In the genomic region with DNA sequence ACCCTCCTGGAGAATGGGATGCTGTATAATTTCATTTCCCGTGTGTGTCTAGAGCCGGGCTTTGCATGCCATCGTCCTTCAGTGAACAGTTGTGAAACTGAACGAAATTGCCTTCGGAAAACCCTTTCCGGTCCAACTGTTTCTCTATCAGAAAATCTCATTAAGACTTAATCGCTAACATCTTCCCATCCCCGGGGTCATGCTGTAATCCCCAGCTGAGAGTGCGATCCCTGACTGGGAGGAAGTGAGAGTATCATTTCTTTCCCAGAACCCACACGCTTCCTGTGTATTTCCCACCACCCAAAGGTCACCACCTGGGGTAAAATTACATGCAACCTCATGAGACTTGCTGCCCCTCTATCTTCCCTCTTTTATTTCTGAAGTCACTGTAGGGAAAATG, we compare ENCODE assay signal across 22 cellular contexts.
"Had no signal": no experiment of that assay in that cellular context is flagged by ENCODE, and none has a peak within 500 bp of the region (broad histone marks: within the 10 kb centered on the region; RNA-seq: fewer than 3 reads in every experiment).

No MANE protein-coding gene starts in this region.

- H3K4me1 Mint-ChIP-seq: natural killer cell; stimulated activated naive CD8-positive, alpha-beta T cell treated with anti-CD3 and anti-CD28 coated beads, Interleukin-15, amount 100 ng/mL, for 72 hours had no signal

- H3K27me3 Mint-ChIP-seq: effector memory CD8-positive, alpha-beta T cell; stimulated activated naive CD8-positive, alpha-beta T cell treated with anti-CD3 and anti-CD28 coated beads, Interleukin-15, amount 100 ng/mL, for 72 hours had no signal

- H3K9me3 ChIP-seq: lower lobe of right lung, neutrophil, right atrium auricular region, thyroid gland, vagina had no signal

- DNase-seq: cortex of kidney; effector memory CD8-positive, alpha-beta T cell; erythroblast; head of caudate nucleus; left ventricle myocardium superior; lower lobe of right lung; natural killer cell; stimulated activated CD4-positive, alpha-beta T cell treated with anti-CD3 and anti-CD28 coated beads, Interleukin-12 subunit alpha, Interleukin-12 subunit beta, amount 100 ng/mL, for 4 hours; stimulated activated CD4-positive, alpha-beta T cell treated with anti-CD3 and anti-CD28 coated beads, Interleukin-1b, Interleukin-23, amount 100 ng/mL, for 48 hours; stimulated activated CD4-positive, alpha-beta T cell treated with anti-CD3 and anti-CD28 coated beads, Interleukin-4, amount 100 ng/mL, for 1 hour; stimulated activated CD8-positive, alpha-beta memory T cell treated with anti-CD3 and anti-CD28 coated beads, Interleukin-4, amount 100 ng/mL, for 48 hours; stimulated activated naive CD4-positive, alpha-beta T cell; stimulated activated naive CD8-positive, alpha-beta T cell treated with anti-CD3 and anti-CD28 coated beads, Interleukin-15, amount 100 ng/mL, for 72 hours; thyroid gland; trophoblast cell had no signal

- H3K4me3 ChIP-seq: lower lobe of right lung, right atrium auricular region, smooth muscle cell, thyroid gland, vagina had no signal

- ATAC-seq: effector memory CD8-positive, alpha-beta T cell; left ventricle myocardium superior; lower lobe of right lung; natural killer cell; sciatic nerve; stimulated activated naive CD8-positive, alpha-beta T cell treated with anti-CD3 and anti-CD28 coated beads, Interleukin-15, amount 100 ng/mL, for 72 hours had no signal

- H3K9ac ChIP-seq: parathyroid adenoma had no signal

- H3K4me2 ChIP-seq: smooth muscle cell had no signal

- H3K27me3 ChIP-seq: neutrophil, right atrium auricular region, thyroid gland, vagina had no signal

- H3K27ac ChIP-seq: lower lobe of right lung, neutrophil, parathyroid adenoma, right atrium auricular region, thyroid gland, vagina had no signal

- H3K27ac Mint-ChIP-seq: effector memory CD8-positive, alpha-beta T cell; natural killer cell; progenitor cell of endocrine pancreas; stimulated activated naive CD8-positive, alpha-beta T cell treated with anti-CD3 and anti-CD28 coated beads, Interleukin-15, amount 100 ng/mL, for 72 hours had no signal

- H3K36me3 Mint-ChIP-seq: natural killer cell had no signal

- H3K4me1 ChIP-seq: lower lobe of right lung, parathyroid adenoma, right atrium auricular region, thyroid gland, vagina had no signal

- H3K4me3 Mint-ChIP-seq: effector memory CD8-positive, alpha-beta T cell; natural killer cell; stimulated activated naive CD8-positive, alpha-beta T cell treated with anti-CD3 and anti-CD28 coated beads, Interleukin-15, amount 100 ng/mL, for 72 hours had no signal

- H3K79me2 ChIP-seq: parathyroid adenoma had no signal

- H2AFZ ChIP-seq: parathyroid adenoma had no signal

- H3K36me3 ChIP-seq: lower lobe of right lung, neutrophil, right atrium auricular region, thyroid gland, vagina had no signal
